In genomic region chr6:46652232-46652602, GRCh38 we compare ENCODE assay signal across 9 cellular contexts. TPM values are rescaled to one million over a fixed set of nuclear protein-coding genes. Genes with fewer than 3 reads are reported as not detected.
DNase-seq lines count a peak whose midpoint lies in the region; ATAC-seq, FAIRE-seq and TF ChIP-seq lines count a peak whose summit lies in the region.
"Had no signal": no experiment of that assay in that cellular context is flagged by ENCODE, and none has a peak within 500 bp of the region (broad histone marks: within the 10 kb centered on the region; RNA-seq: fewer than 3 reads in every experiment).

No MANE protein-coding gene starts in this region.

- TF ChIP-seq CTCF in 22Rv1 (IDR thresholded peaks at IDR 0.05) = no peak
- TF ChIP-seq CTCF in HFFc6 (IDR thresholded peaks at IDR 0.05) = no peak
- TF ChIP-seq CTCF in cardiac fibroblast (IDR thresholded peaks at IDR 0.05; ENCODE audit: low read depth, low read length) = no peak
- TF ChIP-seq CTCF in mucosa of descending colon (IDR thresholded peaks at IDR 0.05) = no peak

- FAIRE-seq in GM12891 (lab: Jason Lieb, UNC) = no peak

- TF ChIP-seq POLR2A in GM12891 (IDR thresholded peaks at IDR 0.05; ENCODE audit: low read depth, low read length) = no peak

- intact Hi-C loops in mucosa of descending colon (cut with DNase I, micrococcal nuclease) = no loop called here

- no peaks in the 10 kb centered on the region for H3K36me3 Mint-ChIP-seq in HFFc6 (ENCODE audit: low read depth)

- peaks cover 15% of the 10 kb centered on the region for H3K4me1 Mint-ChIP-seq in HFFc6 (ENCODE audit: low read depth)

- no peaks in the 10 kb centered on the region for H3K9me3 Mint-ChIP-seq in HFFc6

- H3K9me3 ChIP-seq in mucosa of descending colon = no peaks in the 10 kb centered on the region

- H3K27ac ChIP-seq in 22Rv1 = peak overlapping the region; percentile 80

- no peak overlapping the region for H3K27ac Mint-ChIP-seq in HFFc6

- H3K4me1 ChIP-seq in mucosa of descending colon (ENCODE audit: low read depth) = peaks cover 15% of the 10 kb centered on the region

- ATAC-seq in mucosa of descending colon (no peak), HG03442 (IDR thresholded peaks at IDR 0.05; ENCODE audit: unreplicated experiment) (no peak), GM21717 (IDR thresholded peaks at IDR 0.05; ENCODE audit: unreplicated experiment) (no peak)

- peak overlapping the region; percentile 89 for H3K4me3 Mint-ChIP-seq in HFFc6

- H3K36me3 ChIP-seq in mucosa of descending colon (ENCODE audit: low read depth) = no peaks in the 10 kb centered on the region

- H3K4me3 ChIP-seq in cardiac fibroblast (replicated peaks in 1 of 2; ENCODE audit: low read depth in 2 of 2, low read length in 2 of 2) (peak overlapping the region; percentile 68 to 80), mucosa of descending colon (peak overlapping the region; percentile 73)

- H3K27me3 Mint-ChIP-seq in HFFc6 (ENCODE audit: insufficient read depth) = peaks cover 4% of the 10 kb centered on the region

- no peak for DNase-seq in HFFc6
- no peak for DNase-seq in cardiac fibroblast (ENCODE audit: low read depth in 2 of 2)
- no peak for DNase-seq in mucosa of descending colon
- DNase-seq in iPS-NIHi7 (ENCODE audit: extremely low spot score) = no peak
- DNase-seq in GM12891 (ENCODE audit: insufficient read length, low spot score) = no peak

TF ChIP-seq in GM12891, 5 proteins besides CTCF, POLR2A, EP300 and RAD21:
- TF ChIP-seq PAX5 (IDR thresholded peaks at IDR 0.05; ENCODE audit: insufficient read depth, low read length, severe bottlenecking) (no peak), TAF1 (IDR thresholded peaks at IDR 0.05; ENCODE audit: low read depth, low read length) (no peak), SPI1 (IDR thresholded peaks at IDR 0.05; ENCODE audit: low read depth, low read length) (no peak), POU2F2 (IDR thresholded peaks at IDR 0.05; ENCODE audit: low read depth, low read length) (no peak), POLR2AphosphoS5 (IDR thresholded peaks at IDR 0.05; ENCODE audit: low read depth, low read length) (no peak)
TF ChIP-seq in GM12891: peak in this region for 0.

RNA-seq across cellular contexts. Expression of gene CYP39A1, which starts 0.4 kb away (rescaled TPM):
- not detected for total RNA-seq in HFFc6 (2021; fragmentation: NEBNext Ultra II Directional; extraction: Animal tissue kit (Norgen Biotek cat#: 25700))
- 1 to 10 TPM; 4.1 to 5.3 (median 4.5) TPM for total RNA-seq in mucosa of descending colon
- polyA plus RNA-seq in GM12891 (2012; ENCODE audit: low read depth, missing spikeins) = not detected
- total RNA-seq: T-helper 2 cell treated with Interferon-gamma antibody and Interleukin-4, amounts not matched to agents 100 ng/mL and 5 ng/mL, for 36 hours had no signal

RNA-seq across cellular contexts. Expression of gene SLC25A27, which starts 0.6 kb away (rescaled TPM):
- under 1 TPM in 4 of 6 experiments, not detected in 2; 0.07 to 0.57 (median 0.39) TPM for total RNA-seq in HFFc6 (2021; fragmentation: NEBNext Ultra II Directional; extraction: Animal tissue kit (Norgen Biotek cat#: 25700))
- total RNA-seq in mucosa of descending colon = 10 to 100 TPM; 12.8 to 19.5 (median 19.4) TPM
- polyA plus RNA-seq in GM12891 (2012; ENCODE audit: low read depth, missing spikeins) = not detected
- total RNA-seq: T-helper 2 cell treated with Interferon-gamma antibody and Interleukin-4, amounts not matched to agents 100 ng/mL and 5 ng/mL, for 36 hours had no signal

RNA-seq across cellular contexts. Expression of gene TDRD6, which starts 35.5 kb away (rescaled TPM):
- total RNA-seq in HFFc6 (2021; fragmentation: NEBNext Ultra II Directional; extraction: Animal tissue kit (Norgen Biotek cat#: 25700)) = not detected
- total RNA-seq in mucosa of descending colon = 1 to 10 TPM in 1 of 3 donors, under 1 TPM in 2; 0.39 to 1.9 (median 0.52) TPM
- not detected for polyA plus RNA-seq in GM12891 (2012; ENCODE audit: low read depth, missing spikeins)
- total RNA-seq: T-helper 2 cell treated with Interferon-gamma antibody and Interleukin-4, amounts not matched to agents 100 ng/mL and 5 ng/mL, for 36 hours had no signal

Comparison
In these comparisons a context has a peak if more than half of its experiments do, and no peak if none do; other contexts are left out.
1. RNA of gene CYP39A1, which starts 0.4 kb away (total RNA-seq): 4.1 to 5.3 TPM in mucosa of descending colon; not detected in HFFc6; every median in the first group is over 4 times any median in the second.
2. RNA of gene SLC25A27, which starts 0.6 kb away (total RNA-seq): 12.8 to 19.5 TPM in mucosa of descending colon; 0.07 to 0.57 TPM in HFFc6; every median in the first group is over 4 times any median in the second.